ENCODE assay signal across 9 cellular contexts in genomic region chr17:82384730-82385429, GRCh38. TPM values are rescaled to one million over a fixed set of nuclear protein-coding genes. Genes with fewer than 3 reads are reported as not detected.
DNase-seq lines count a peak whose midpoint lies in the region; ATAC-seq and TF ChIP-seq lines count a peak whose summit lies in the region.
"Had no signal": no experiment of that assay in that cellular context is flagged by ENCODE, and none has a peak within 500 bp of the region (broad histone marks: within the 10 kb centered on the region; RNA-seq: fewer than 3 reads in every experiment).

No MANE protein-coding gene starts in this region.

- H3F3A ChIP-seq in GM23338 (replicated peaks; ENCODE audit: low read depth), result no peaks in the 10 kb centered on the region

- H3K27ac Mint-ChIP-seq in GM23338 (no peak overlapping the region), natural killer cell (no peak overlapping the region)

- H3K27me3 Mint-ChIP-seq in GM23338 (ENCODE audit: insufficient read depth, low read depth, poor library complexity) (peaks cover 24% of the 10 kb centered on the region), natural killer cell (ENCODE audit: low read depth in 2 of 2) (peaks cover 6 to 13% of the 10 kb centered on the region in 2 donors)

- intact Hi-C loops in gastrocnemius medialis (cut with DNase I; ENCODE audit: low total_unique reads) (no loop called here), sigmoid colon (cut with DNase I) (no loop called here), natural killer cell (cut with micrococcal nuclease) (no loop called here)

- H2AFZ ChIP-seq in GM23338, result no peak overlapping the region

- H3K79me2 ChIP-seq in GM23338 (replicated peaks; ENCODE audit: insufficient read depth), result no peaks in the 10 kb centered on the region

- H3K9me3 Mint-ChIP-seq in GM23338, result no peaks in the 10 kb centered on the region; the same call in 2 of the 3 replicates
- no peaks in the 10 kb centered on the region for H3K9me3 Mint-ChIP-seq in natural killer cell

- TF ChIP-seq POLR2A in gastrocnemius medialis (IDR thresholded peaks at IDR 0.05), result no peak
- no peak for TF ChIP-seq POLR2A in sigmoid colon (IDR thresholded peaks at IDR 0.05)

- no peaks in the 10 kb centered on the region for H4K20me1 ChIP-seq in GM23338 (replicated peaks; ENCODE audit: insufficient read depth)

- in situ Hi-C loops in gastrocnemius medialis (cut with MboI; ENCODE audit: low sequenced_read_pairs in 4 of 4), result no loop called here

- no peak overlapping the region for H3K4me2 ChIP-seq in GM23338

- no peak for TF ChIP-seq EP300 in sigmoid colon (IDR thresholded peaks at IDR 0.05)

- TF ChIP-seq CTCF in GM23338 (conservative IDR thresholded peaks at IDR 0.05; ENCODE audit: low read depth in 2 of 2) (peak; percentile 23 to 64; a peak in 3 of 4 replicates), epithelial cell of esophagus (IDR thresholded peaks at IDR 0.05; ENCODE audit: insufficient read depth, low read depth, low read length, missing control alignments) (peak; percentile 57), gastrocnemius medialis (IDR thresholded peaks at IDR 0.05 in 4 of 5, conservative IDR thresholded peaks at IDR 0.05 in 1 of 5) (no peak), sigmoid colon (IDR thresholded peaks at IDR 0.05) (no peak), natural killer cell (IDR thresholded peaks at IDR 0.05) (no peak)

- ATAC-seq in GM23338 (peak; percentile 75), gastrocnemius medialis (peak; percentile 83 to 89), natural killer cell (no peak), HG02870 (IDR thresholded peaks at IDR 0.05; ENCODE audit: unreplicated experiment) (no peak)

- no peaks in the 10 kb centered on the region for H3K4me1 ChIP-seq in GM23338 (ENCODE audit: insufficient read depth)
- peaks cover 21 to 29% of the 10 kb centered on the region in 2 donors for H3K4me1 ChIP-seq in gastrocnemius medialis
- peaks cover 0 to 21% (median 17%) of the 10 kb centered on the region in 4 donors for H3K4me1 ChIP-seq in sigmoid colon

- H3K4me1 Mint-ChIP-seq in GM23338 (peaks cover 6% of the 10 kb centered on the region), natural killer cell (peaks cover 5 to 16% of the 10 kb centered on the region in 2 donors)

- H3K36me3 ChIP-seq in GM23338 (ENCODE audit: insufficient read depth), result no peaks in the 10 kb centered on the region
- H3K36me3 ChIP-seq in gastrocnemius medialis, result no peaks in the 10 kb centered on the region
- no peaks in the 10 kb centered on the region for H3K36me3 ChIP-seq in sigmoid colon

- WGBS in sigmoid colon, 2 donors, result 15 to 52% methylated on average over 25 of the region's 25 CpGs

- H3K36me3 Mint-ChIP-seq in GM23338 (ENCODE audit: low read depth) (no peaks in the 10 kb centered on the region), natural killer cell (no peaks in the 10 kb centered on the region)

- H3K27ac ChIP-seq in GM23338 (ENCODE audit: low read depth), result no peak overlapping the region
- peak overlapping the region; percentile 32 to 48 (median 45) for H3K27ac ChIP-seq in gastrocnemius medialis
- no peak overlapping the region for H3K27ac ChIP-seq in sigmoid colon

- H3K27me3 ChIP-seq in GM23338 (ENCODE audit: insufficient read depth) (no peaks in the 10 kb centered on the region), gastrocnemius medialis (peaks cover 38 to 46% (median 44%) of the 10 kb centered on the region in 3 donors), sigmoid colon (peaks cover 26 to 71% (median 46%) of the 10 kb centered on the region in 3 donors)

- no peaks in the 10 kb centered on the region for H3K9me2 ChIP-seq in GM23338 (ENCODE audit: insufficient read depth)

- no peak overlapping the region for H3K4me3 Mint-ChIP-seq in GM23338
- no peak overlapping the region for H3K4me3 Mint-ChIP-seq in natural killer cell

- H3K4me3 ChIP-seq in GM23338 (no peak overlapping the region), epithelial cell of esophagus (ENCODE audit: low read length) (no peak overlapping the region), gastrocnemius medialis (no peak overlapping the region), sigmoid colon (no peak overlapping the region)

- H3K9me3 ChIP-seq in gastrocnemius medialis, result no peaks in the 10 kb centered on the region
- no peaks in the 10 kb centered on the region for H3K9me3 ChIP-seq in sigmoid colon

- DNase-seq in GM23338 (ENCODE audit: low spot score) (peak; percentile 63), NCI-H2196 (lab: John Stamatoyannopoulos, UW; ENCODE audit: unreplicated experiment) (peak; percentile 95), epithelial cell of esophagus (ENCODE audit: low read depth) (peak; percentile 94), gastrocnemius medialis (peak; percentile 69 to 88), sigmoid colon (no peak), natural killer cell (no peak), MV-4-11 (lab: John Stamatoyannopoulos, UW) (no peak)

TF ChIP-seq in GM23338, 12 proteins besides CTCF, POLR2A, EP300 and RAD21 (continues in another document):
- TF ChIP-seq REST (IDR thresholded peaks at IDR 0.05; ENCODE audit: unreplicated experiment) (no peak), CREB1 (CRISPR knock-in tag; IDR thresholded peaks at IDR 0.05; ENCODE audit: low read depth) (no peak), EZH2 (IDR thresholded peaks at IDR 0.05; ENCODE audit: low read depth, unreplicated experiment) (no peak), EZH2phosphoT487 (IDR thresholded peaks at IDR 0.05; ENCODE audit: unreplicated experiment) (no peak), ZNF331 (CRISPR knock-in tag; IDR thresholded peaks at IDR 0.05; ENCODE audit: low read depth) (no peak), NANOG (IDR thresholded peaks at IDR 0.05; ENCODE audit: borderline replicate concordance) (no peak), STAT1 (IDR thresholded peaks at IDR 0.05; ENCODE audit: unreplicated experiment) (no peak), ZNF114 (CRISPR knock-in tag; IDR thresholded peaks at IDR 0.05) (no peak), POLR2AphosphoS5 (IDR thresholded peaks at IDR 0.05; ENCODE audit: low read depth) (no peak)

RNA-seq across cellular contexts. Expression of gene UTS2R, which starts 13.3 kb away (rescaled TPM):
- total RNA-seq in GM23338 (2014; rRNA removed; shearing (Covaris generic)), result 0.49 and 0.82 TPM in 2 replicates
- polyA plus RNA-seq in GM23338 (2016; fragmentation: Nextera tagmentation; extraction: Ambion mirVana) (not detected in 2 replicates), sigmoid colon (not detected)
- total RNA-seq in gastrocnemius medialis (not detected), sigmoid colon (not detected), natural killer cell (under 1 TPM in 1 of 3 donors, not detected in 2; 0.28 TPM)
- total RNA-seq: NCI-H460 had no signal

RNA-seq across cellular contexts. Expression of gene TEX19, which starts 25.8 kb away (rescaled TPM):
- total RNA-seq in GM23338 (2014; rRNA removed; shearing (Covaris generic)), result 0.66 and 1.1 TPM in 2 replicates
- 0.10 and 0.23 TPM in 2 replicates for polyA plus RNA-seq in GM23338 (2016; fragmentation: Nextera tagmentation; extraction: Ambion mirVana)
- total RNA-seq in gastrocnemius medialis, result under 1 TPM in 1 of 4 donors, not detected in 3; 0.40 TPM
- total RNA-seq in sigmoid colon, result not detected
- under 1 TPM in 1 of 3 donors, not detected in 2; 0.04 TPM for polyA plus RNA-seq in sigmoid colon
- not detected for total RNA-seq in natural killer cell

RNA-seq across cellular contexts. Expression of gene HEXD, which starts 33.3 kb away (rescaled TPM):
- 23.1 and 31.1 TPM in 2 replicates for total RNA-seq in GM23338 (2014; rRNA removed; shearing (Covaris generic))
- 11.0 and 11.9 TPM in 2 replicates for polyA plus RNA-seq in GM23338 (2016; fragmentation: Nextera tagmentation; extraction: Ambion mirVana)
- total RNA-seq in gastrocnemius medialis, result 10 to 100 TPM; 15.5 to 35.1 (median 22.5) TPM
- total RNA-seq in sigmoid colon, result 10 to 100 TPM; 15.8 to 42.9 (median 24.0) TPM
- 10 to 100 TPM in 2 of 3 donors, 1 to 10 TPM in 1; 9.5 to 46.2 (median 16.2) TPM for polyA plus RNA-seq in sigmoid colon
- 10 to 100 TPM; 35.7 to 57.4 (median 51.5) TPM for total RNA-seq in natural killer cell

RNA-seq across cellular contexts. Expression of gene OGFOD3, which starts 33.5 kb away (rescaled TPM):
- 24.6 and 30.8 TPM in 2 replicates for total RNA-seq in GM23338 (2014; rRNA removed; shearing (Covaris generic))
- polyA plus RNA-seq in GM23338 (2016; fragmentation: Nextera tagmentation; extraction: Ambion mirVana) (9.6 and 10.6 TPM in 2 replicates), sigmoid colon (10 to 100 TPM in 1 of 3 donors, 1 to 10 TPM in 2; 6.0 to 23.4 (median 6.9) TPM)
- total RNA-seq in gastrocnemius medialis (10 to 100 TPM; 25.8 to 72.1 (median 27.7) TPM), sigmoid colon (10 to 100 TPM; 14.1 to 28.2 (median 22.1) TPM), natural killer cell (10 to 100 TPM; 21.6 to 28.6 (median 23.3) TPM)

RNA-seq across cellular contexts. Expression of gene SECTM1, which starts 51.3 kb away (rescaled TPM):
- 0.16 and 1.3 TPM in 2 replicates for total RNA-seq in GM23338 (2014; rRNA removed; shearing (Covaris generic))
- polyA plus RNA-seq in GM23338 (2016; fragmentation: Nextera tagmentation; extraction: Ambion mirVana) (0.21 TPM in 1 of 2 replicates, not detected in the other), sigmoid colon (100 to 1,000 TPM in 1 of 3 donors, 10 to 100 TPM in 2; 64.3 to 105 (median 80.8) TPM)
- total RNA-seq in gastrocnemius medialis (1 to 10 TPM; 3.3 to 9.5 (median 5.6) TPM), sigmoid colon (10 to 100 TPM in 2 of 4 donors, 1 to 10 TPM in 2; 8.4 to 56.9 (median 10.5) TPM), natural killer cell (10 to 100 TPM in 1 of 3 donors, 1 to 10 TPM in 2; 3.6 to 11.2 (median 6.3) TPM)

Comparison
In these comparisons a context has a peak if more than half of its experiments do, and no peak if none do; other contexts are left out.
1. ATAC-seq: peak in GM23338 (single experiment) and gastrocnemius medialis (2 of 2); none in natural killer cell (0 of 3) and HG02870 (single experiment).
2. DNase-seq: peak in GM23338 (single experiment), NCI-H2196 (single experiment), epithelial cell of esophagus (single experiment) and gastrocnemius medialis (2 of 2); none in sigmoid colon (single experiment), natural killer cell (single experiment) and MV-4-11 (single experiment).
3. H3K27ac ChIP-seq: peak in gastrocnemius medialis (4 of 4); none in GM23338 (single experiment) and sigmoid colon (0 of 4).
4. CTCF ChIP-seq: peak in GM23338 (2 of 2) and epithelial cell of esophagus (single experiment); none in gastrocnemius medialis (0 of 5), sigmoid colon (0 of 4) and natural killer cell (single experiment).